Comparison of ENCODE assay signal across 11 cellular contexts in genomic region chr1:97006044-97006676, GRCh38.
A peak's percentile ranks its signal among the peaks of the same experiment; 100 is the strongest.
DNase-seq lines count a peak whose midpoint lies in the region; TF ChIP-seq lines count a peak whose summit lies in the region.
"Had no signal": no experiment of that assay in that cellular context is flagged by ENCODE, and none has a peak within 500 bp of the region (broad histone marks: within the 10 kb centered on the region; RNA-seq: fewer than 3 reads in every experiment).

No MANE protein-coding gene starts in this region.

- no peak overlapping the region for H3K27ac Mint-ChIP-seq in HFFc6
- no peak overlapping the region for H3K27ac Mint-ChIP-seq in activated naive CD8-positive, alpha-beta T cell treated with anti-CD3 and anti-CD28 coated beads for 36 hours
- H3K27ac Mint-ChIP-seq: CD14-positive monocyte, immature natural killer cell had no signal

- H3K27ac ChIP-seq in coronary artery, result no peak overlapping the region

- H3K4me3 Mint-ChIP-seq in HFFc6, result peak overlapping the region; percentile 20; the same call in 1 of the 2 replicates
- no peak overlapping the region for H3K4me3 Mint-ChIP-seq in activated naive CD8-positive, alpha-beta T cell treated with anti-CD3 and anti-CD28 coated beads for 36 hours
- H3K4me3 Mint-ChIP-seq: CD14-positive monocyte, immature natural killer cell had no signal

- DNase-seq in ACHN, result peak; percentile 54
- DNase-seq in HFFc6, result peak; percentile 68
- DNase-seq in astrocyte of the cerebellum (ENCODE audit: low read depth), result peak; percentile 71
- peak; percentile 8 for DNase-seq in hepatic stellate cell (ENCODE audit: low spot score)
- no peak for DNase-seq in NCI-H510A (lab: John Stamatoyannopoulos, UW)
- DNase-seq in activated naive CD8-positive, alpha-beta T cell treated with anti-CD3 and anti-CD28 coated beads for 36 hours, result no peak
- no peak for DNase-seq in NCI-H128 (lab: John Stamatoyannopoulos, UW; ENCODE audit: unreplicated experiment)
- no peak for DNase-seq in coronary artery (ENCODE audit: low spot score)
- DNase-seq: activated CD4-positive, alpha-beta T cell treated with anti-CD3 and anti-CD28 coated beads for 48 hours; immature natural killer cell had no signal

- H3K9me3 Mint-ChIP-seq in HFFc6, result no peaks in the 10 kb centered on the region
- no peaks in the 10 kb centered on the region for H3K9me3 Mint-ChIP-seq in activated naive CD8-positive, alpha-beta T cell treated with anti-CD3 and anti-CD28 coated beads for 36 hours

- peaks cover 2% of the 10 kb centered on the region; the same call in 1 of the 2 replicates for H3K27me3 Mint-ChIP-seq in HFFc6 (ENCODE audit: insufficient read depth)
- H3K27me3 Mint-ChIP-seq in activated naive CD8-positive, alpha-beta T cell treated with anti-CD3 and anti-CD28 coated beads for 36 hours, result peaks cover 4% of the 10 kb centered on the region

- H3K4me3 ChIP-seq in astrocyte of the cerebellum (ENCODE audit: low read depth, low read length) (no peak overlapping the region), coronary artery (no peak overlapping the region)

- peaks cover 52% of the 10 kb centered on the region for H3K4me1 Mint-ChIP-seq in HFFc6 (ENCODE audit: low read depth)
- no peaks in the 10 kb centered on the region for H3K4me1 Mint-ChIP-seq in activated naive CD8-positive, alpha-beta T cell treated with anti-CD3 and anti-CD28 coated beads for 36 hours
- H3K4me1 Mint-ChIP-seq: CD14-positive monocyte, immature natural killer cell had no signal

- no peaks in the 10 kb centered on the region for H3K36me3 Mint-ChIP-seq in HFFc6 (ENCODE audit: low read depth)
- H3K36me3 Mint-ChIP-seq in activated naive CD8-positive, alpha-beta T cell treated with anti-CD3 and anti-CD28 coated beads for 36 hours, result no peaks in the 10 kb centered on the region
- H3K36me3 Mint-ChIP-seq: CD14-positive monocyte, immature natural killer cell had no signal

- in situ Hi-C loops in ACHN (cut with HindIII; ENCODE audit: low pct_ligation_motif_present, low pct_unique_long_range_greater_than_20kb, low sequenced_read_pairs) (no loop called here), astrocyte of the cerebellum (cut with HindIII; ENCODE audit: low sequenced_read_pairs) (no loop called here)

- TF ChIP-seq CTCF in HFFc6 (IDR thresholded peaks at IDR 0.05) (no peak), astrocyte of the cerebellum (IDR thresholded peaks at IDR 0.05; ENCODE audit: low read depth, low read length, missing control alignments) (no peak), coronary artery (IDR thresholded peaks at IDR 0.05) (no peak)

Comparison
In these comparisons a context has a peak if more than half of its experiments do, and no peak if none do; other contexts are left out.
1. DNase-seq: peak in ACHN (single experiment), HFFc6 (single experiment), astrocyte of the cerebellum (single experiment) and hepatic stellate cell (single experiment); none in NCI-H510A (single experiment), activated naive CD8-positive, alpha-beta T cell treated with anti-CD3 and anti-CD28 coated beads for 36 hours (single experiment), NCI-H128 (single experiment) and coronary artery (single experiment).